Comparison of ENCODE assay signal across 1 cellular context in genomic region chr4:189362364-189362763, GRCh38.
TF ChIP-seq lines count a peak whose summit lies in the region.

No MANE protein-coding gene starts in this region.

TF ChIP-seq in IMR-90, 13 proteins besides CTCF, POLR2A, EP300 and RAD21:
- no peak for TF ChIP-seq SMC3 (IDR thresholded peaks at IDR 0.05; ENCODE audit: low read depth, low read length)
- TF ChIP-seq RCOR1 (IDR thresholded peaks at IDR 0.05; ENCODE audit: insufficient replicate concordance, low read length): no peak
- no peak for TF ChIP-seq MAFK (IDR thresholded peaks at IDR 0.05; ENCODE audit: low read depth, low read length)
- TF ChIP-seq CEBPB (IDR thresholded peaks at IDR 0.05; ENCODE audit: low read depth, low read length): no peak
- TF ChIP-seq FOS (IDR thresholded peaks at IDR 0.05; ENCODE audit: low read depth, low read length): no peak
- no peak for TF ChIP-seq MAZ (IDR thresholded peaks at IDR 0.05; ENCODE audit: borderline replicate concordance, low read depth, low read length)
- TF ChIP-seq CHD1 (IDR thresholded peaks at IDR 0.05; ENCODE audit: low read depth, low read length): no peak
- no peak for TF ChIP-seq ELK1 (IDR thresholded peaks at IDR 0.05; ENCODE audit: borderline replicate concordance, low read depth, low read length)
- no peak for TF ChIP-seq USF2 (IDR thresholded peaks at IDR 0.05; ENCODE audit: low read depth, low read length)
- no peak for TF ChIP-seq MXI1 (IDR thresholded peaks at IDR 0.05; ENCODE audit: borderline replicate concordance, low read depth, low read length)
